Comparison of ENCODE assay signal across 11 cellular contexts in the genomic region with DNA sequence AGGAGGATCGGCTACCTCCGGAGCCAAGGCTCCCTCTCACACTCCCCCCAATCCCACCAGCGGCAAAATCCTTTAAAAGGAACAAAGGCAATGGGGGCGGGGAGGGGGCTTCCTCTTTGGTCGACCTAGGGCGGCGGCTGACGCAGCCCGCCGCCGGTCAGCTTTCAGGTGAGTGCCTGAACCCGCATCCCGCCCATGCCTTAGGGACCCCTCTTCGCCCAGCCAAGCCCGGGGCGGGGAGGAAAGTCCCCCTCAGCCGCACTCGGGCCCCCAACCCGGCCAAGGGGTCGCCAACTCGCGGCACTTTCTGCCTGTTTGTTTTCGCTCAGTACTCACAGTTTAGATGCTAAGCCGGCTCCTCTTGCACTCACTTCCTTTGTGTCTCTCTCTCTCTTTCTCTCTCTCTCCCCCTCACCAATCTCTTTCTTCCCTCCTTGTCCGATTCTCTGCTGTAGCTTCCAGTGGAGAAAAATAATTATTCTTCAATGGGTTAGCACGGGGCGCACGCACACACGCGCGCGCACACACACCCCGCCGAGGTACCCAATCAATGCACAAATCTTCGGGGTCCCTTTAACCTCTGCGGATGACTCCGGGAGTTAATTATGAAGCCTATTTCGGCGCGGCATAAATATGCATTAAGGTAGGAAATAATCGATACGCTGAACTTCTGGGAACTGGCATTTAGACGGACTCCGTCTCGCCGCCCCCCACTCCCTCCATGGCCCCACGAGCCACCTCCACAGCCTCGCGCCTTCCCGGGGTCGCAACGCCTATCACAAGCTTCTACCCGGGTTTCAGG. TPM values are rescaled to one million over a fixed set of nuclear protein-coding genes. Genes with fewer than 3 reads are reported as not detected.
A peak's percentile ranks its signal among the peaks of the same experiment; 100 is the strongest.
DNase-seq lines count a peak whose midpoint lies in the region; ATAC-seq, FAIRE-seq and TF ChIP-seq lines count a peak whose summit lies in the region.
"Had no signal": no experiment of that assay in that cellular context is flagged by ENCODE, and none has a peak within 500 bp of the region (broad histone marks: within the 10 kb centered on the region; RNA-seq: fewer than 3 reads in every experiment).

A gene (minus strand): TSS at position 465 of the 802 bp plus-strand sequence.

- H4K20me1 ChIP-seq in GM12878 (ENCODE audit: control insufficient read depth, insufficient read depth): no peaks in the 10 kb centered on the region; the same call in 1 of the 2 replicates

- no peak for TF ChIP-seq CTCF in A673 (conservative IDR thresholded peaks at IDR 0.05; ENCODE audit: low read depth, low read length)
- TF ChIP-seq CTCF in GM12878 (IDR thresholded peaks at IDR 0.05 in 2 of 3, conservative IDR thresholded peaks at IDR 0.05 in 1 of 3; ENCODE audit: control insufficient read depth in 2 of 3, extremely low read depth in 1 of 3, insufficient read depth in 1 of 3, low read depth in 3 of 3, low read length in 3 of 3): no peak

- no peak within 1 kb of the TSS for H3K27ac ChIP-seq in A673 (ENCODE audit: low read depth, low read length, poor library complexity, severe bottlenecking)
- H3K27ac ChIP-seq in GM12878 (ENCODE audit: control insufficient read depth, insufficient read depth): no peak within 1 kb of the TSS
- H3K27ac ChIP-seq in muscle layer of duodenum (ENCODE audit: low read length): no peak within 1 kb of the TSS

- no peak for TF ChIP-seq RAD21 in GM12878 (IDR thresholded peaks at IDR 0.05; ENCODE audit: insufficient read depth, low read depth, low read length)

- no peaks in the 10 kb centered on the region for H3K9me3 ChIP-seq in A673 (ENCODE audit: low read depth, low read length, poor library complexity, severe bottlenecking)
- no peaks in the 10 kb centered on the region for H3K9me3 ChIP-seq in ES-I3 (ENCODE audit: control insufficient read depth, insufficient read depth, low read length)
- no peaks in the 10 kb centered on the region for H3K9me3 ChIP-seq in GM12878 (replicated peaks; ENCODE audit: control insufficient read depth, insufficient read depth, low read length)
- no peaks in the 10 kb centered on the region for H3K9me3 ChIP-seq in muscle layer of duodenum (ENCODE audit: control insufficient read depth in 1 of 2, low read length in 2 of 2)

- FAIRE-seq in GM12878 (lab: Jason Lieb, UNC): no peak

- no peaks in the 10 kb centered on the region for H3K36me3 ChIP-seq in A673 (ENCODE audit: insufficient read depth, low read length, poor library complexity, severe bottlenecking)
- peaks cover 2% of the 10 kb centered on the region; the same call in 1 of the 2 replicates for H3K36me3 ChIP-seq in ES-I3 (ENCODE audit: insufficient read depth, low read length)
- no peaks in the 10 kb centered on the region for H3K36me3 ChIP-seq in GM12878 (ENCODE audit: control insufficient read depth in 2 of 2, insufficient read depth in 2 of 2, low read length in 1 of 2)
- H3K36me3 ChIP-seq in muscle layer of duodenum (ENCODE audit: control insufficient read depth in 1 of 2, insufficient read depth in 2 of 2, low read length in 2 of 2): no peaks in the 10 kb centered on the region

- BruUV-seq in A673 (replicated peaks; lab: Mats Ljungman, UMichigan): no TSS peak
- BruUV-seq in GM12878 (replicated peaks; lab: Mats Ljungman, UMichigan): no TSS peak

- TF ChIP-seq POLR2A in GM12878 (IDR thresholded peaks at IDR 0.05; ENCODE audit: low read depth, low read length): no peak

- H3K9ac ChIP-seq in ES-I3 (ENCODE audit: low read depth, low read length) (peak within 1 kb of the TSS; percentile 80), GM12878 (ENCODE audit: control insufficient read depth, insufficient read depth, low read length) (no peak within 1 kb of the TSS)

- H3K79me2 ChIP-seq in GM12878 (ENCODE audit: control insufficient read depth, insufficient read depth, low read length): no peaks in the 10 kb centered on the region

- WGBS in GM12878 (ENCODE audit: insufficient coverage, insufficient replicate concordance, low lambda C conversion rate, missing lambda C conversion rate): 9% methylated on average over 52 of the region's 53 CpGs

- POLR2A ChIA-PET in A673 (lab: Charles Lee; ENCODE audit: low non-redundant PET) (interaction anchor here (0.7 kb wide), 1 partner anchor 1320 kb away, joined by 3 read pairs; no protein-coding TSS in a partner anchor), GM12878 (lab: Charles Lee) (interaction anchor here (2.0 kb wide), 1 partner anchor 23 kb away, joined by 4 read pairs; no protein-coding TSS in a partner anchor)

- TF ChIP-seq EP300 in GM12878 (IDR thresholded peaks at IDR 0.05; ENCODE audit: borderline replicate concordance in 1 of 2, control insufficient read depth in 1 of 2, low read depth in 2 of 2, low read length in 2 of 2): no peak

- H2AFZ ChIP-seq in GM12878 (ENCODE audit: control insufficient read depth, low read depth, low read length): no peak within 1 kb of the TSS

- RAD21 ChIA-PET in GM12878 (lab: Charles Lee; ENCODE audit: unreplicated experiment): no interaction called here

- SMC1A ChIA-PET in GM12878 (lab: Charles Lee; ENCODE audit: uncharacterized antibody, unreplicated experiment): no interaction called here

- DNase-seq in A673 (ENCODE audit: low spot score) (no peak), GM12878 (ENCODE audit: low read depth, low spot score) (no peak), cerebellum (ENCODE audit: low spot score) (no peak), NCI-H187 (lab: John Stamatoyannopoulos, UW) (no peak), SIG-M5 treated with dmso at 0.1 percent for 504 hours (lab: John Stamatoyannopoulos, UW; ENCODE audit: unreplicated experiment) (no peak), NCI-H2171 (lab: John Stamatoyannopoulos, UW) (no peak)
- DNase-seq: kidney glomerular epithelial cell, NCI-H2107 had no signal

- peak within 1 kb of the TSS; percentile 48 for H3K4me3 ChIP-seq in A673 (ENCODE audit: low read depth, low read length, poor library complexity, severe bottlenecking)
- H3K4me3 ChIP-seq in GM12878: no peak within 1 kb of the TSS
- peak within 1 kb of the TSS; percentile 11 to 40 for H3K4me3 ChIP-seq in muscle layer of duodenum (ENCODE audit: low read depth in 1 of 2, low read length in 2 of 2)

- intact Hi-C loops in A673 (cut with micrococcal nuclease; ENCODE audit: unreplicated experiment): no loop called here
- intact Hi-C loops in GM12878 (cut with micrococcal nuclease; ENCODE audit: unreplicated experiment): no loop called here

- peaks cover 21% of the 10 kb centered on the region for H3K4me1 ChIP-seq in A673 (ENCODE audit: insufficient read depth, low read length, poor library complexity, severe bottlenecking)
- peaks cover 32% of the 10 kb centered on the region for H3K4me1 ChIP-seq in ES-I3 (ENCODE audit: insufficient read depth, low read length)
- no peaks in the 10 kb centered on the region for H3K4me1 ChIP-seq in GM12878 (ENCODE audit: control insufficient read depth, insufficient read depth, low read length)
- H3K4me1 ChIP-seq in muscle layer of duodenum (ENCODE audit: control insufficient read depth in 1 of 2, insufficient read depth in 2 of 2, low read length in 2 of 2): peaks cover 0 to 18% of the 10 kb centered on the region in 2 donors

- peaks cover 43% of the 10 kb centered on the region for H3K27me3 ChIP-seq in A673 (replicated peaks; ENCODE audit: insufficient read depth, low read depth, low read length, poor library complexity)
- peaks cover 17 to 20% of the 10 kb centered on the region in 2 experiments for H3K27me3 ChIP-seq in GM12878 (replicated peaks in 1 of 2; ENCODE audit: control insufficient read depth in 2 of 2, insufficient read depth in 2 of 2, low read length in 1 of 2)
- H3K27me3 ChIP-seq in muscle layer of duodenum (ENCODE audit: low read depth, low read length): peaks cover 63% of the 10 kb centered on the region

- H3K4me2 ChIP-seq in GM12878 (ENCODE audit: control insufficient read depth, insufficient read depth): no peak within 1 kb of the TSS

- ATAC-seq in GM12878: no peak

- CTCF ChIA-PET in A673 (lab: Charles Lee) (interaction anchor here (1.4 kb wide), 1 partner anchor 17 kb away, joined by 4 read pairs; no protein-coding TSS in a partner anchor), GM12878 (lab: Yijun Ruan, JAX) (no interaction called here)

- in situ Hi-C loops in GM12878 (cut with MboI): no loop called here

TF ChIP-seq in GM12878, 131 proteins besides CTCF, POLR2A, EP300 and RAD21:
- TF ChIP-seq EZH2 (IDR thresholded peaks at IDR 0.05; ENCODE audit: borderline replicate concordance, control insufficient read depth, low read depth, low read length) (peak; percentile 92; the same call in 1 of the 2 replicates), NRF1 (conservative IDR thresholded peaks at IDR 0.05; ENCODE audit: low read depth, low read length) (no peak)

RNA-seq across cellular contexts. Expression of the gene that starts here (rescaled TPM):
- total RNA-seq in A673 (2021) (0.45 and 2.0 TPM in 2 replicates), GM12878 (2014; rRNA removed) (0.06 TPM in 1 of 2 replicates, not detected in the other), GM12878 (2014; rRNA removed; fragmentation: Illumina TruSeq; extraction: Trizol) (0.18 and 0.23 TPM in 2 replicates), GM12878 (2021) (0.21 TPM in 2 replicates), cerebellum (2.5 TPM)
- 0.76 and 1.2 TPM in 2 replicates for total RNA-seq in GM12878 (2013; cell fraction: nucleolus; rRNA removed)
- polyA plus RNA-seq in GM12878 (2011; ENCODE audit: low read depth): not detected
- polyA plus RNA-seq in GM12878 (2011; rRNA removed) (1.4 and 1.6 TPM in 2 replicates), GM12878 (2014; fragmentation: Illumina TruSeq; extraction: Trizol) (0.15 and 0.38 TPM in 2 replicates), GM12878 (2014; fragmentation: Nextera tagmentation; extraction: Ambion mirVana) (under 1 TPM in 1 of 2 experiments, not detected in 1; 0.04 TPM), GM12878 (2014; rRNA removed) (0.10 and 0.17 TPM in 2 replicates), GM12878 (2016; fragmentation: Nextera tagmentation; extraction: Ambion mirVana) (under 1 TPM; 0.08 to 0.13 TPM)
- polyA plus RNA-seq in GM12878 (2011; cell fraction: cytosol; rRNA removed): 0.78 and 0.87 TPM in 2 replicates
- polyA plus RNA-seq in GM12878 (2011; cell fraction: nucleus; rRNA removed): 5.1 and 7.0 TPM in 2 replicates
- polyA plus RNA-seq in GM12878 (2012): 0.03 TPM in 1 of 2 replicates, not detected in the other
- 2.0 and 3.0 TPM in 2 replicates for polyA minus RNA-seq in GM12878 (2011; rRNA and poly(A)+ RNA removed)
- not detected in 2 replicates for polyA minus RNA-seq in GM12878 (2011; cell fraction: cytosol; rRNA and poly(A)+ RNA removed)
- 2.3 and 2.6 TPM in 2 replicates for polyA minus RNA-seq in GM12878 (2011; cell fraction: nucleus; rRNA and poly(A)+ RNA removed)
- total RNA-seq: cardiac septum had no signal
